Comparison of ENCODE assay signal across 9 cellular contexts in genomic region chr2:24049485-24050021, GRCh38. TPM values are rescaled to one million over a fixed set of nuclear protein-coding genes. Genes with fewer than 3 reads are reported as not detected.
A peak's percentile ranks its signal among the peaks of the same experiment; 100 is the strongest.
DNase-seq lines count a peak whose midpoint lies in the region; ATAC-seq and TF ChIP-seq lines count a peak whose summit lies in the region.
"Had no signal": no experiment of that assay in that cellular context is flagged by ENCODE, and none has a peak within 500 bp of the region (broad histone marks: within the 10 kb centered on the region; RNA-seq: fewer than 3 reads in every experiment).

Gene FKBP1B (plus strand): TSS chr2:24049741. CDS start chr2:24049850, 109 bp downstream.

- peak; percentile 14 to 46 (median 39) for ATAC-seq in natural killer cell

- DNase-seq in NCI-H2029 (lab: John Stamatoyannopoulos, UW) (peak; percentile 4), NCI-H2029 treated with DMSO at 0.1 percent for 48 hours (lab: John Stamatoyannopoulos, UW) (no peak), NCI-H510A treated with DMSO at 0.1 percent for 48 hours (lab: John Stamatoyannopoulos, UW) (peak; percentile 90), fibroblast of gingiva (ENCODE audit: low read depth) (peak; percentile 21), natural killer cell (peak; percentile 54), suprapubic skin (ENCODE audit: low spot score in 2 of 2) (peak in 1 of 2 donors; percentile 75), medulla oblongata (ENCODE audit: extremely low spot score) (no peak)
- peak; percentile 58 for DNase-seq in activated T-cell treated with anti-CD3 and anti-CD28 coated beads, Interleukin-2, amount 50 U/mL, for 1 hour

- intact Hi-C loops in natural killer cell (cut with micrococcal nuclease): no loop called here

- no peak for TF ChIP-seq POLR2A in suprapubic skin (IDR thresholded peaks at IDR 0.05)

- no peak for TF ChIP-seq EP300 in suprapubic skin (IDR thresholded peaks at IDR 0.05)

- no peaks in the 10 kb centered on the region for H3K9me3 ChIP-seq in suprapubic skin

- H3K27me3 Mint-ChIP-seq in natural killer cell (ENCODE audit: low read depth in 2 of 2): no peaks in the 10 kb centered on the region

- peaks cover 33% of the 10 kb centered on the region for H3K4me1 ChIP-seq in suprapubic skin

- TF ChIP-seq CTCF in natural killer cell (IDR thresholded peaks at IDR 0.05) (no peak), suprapubic skin (IDR thresholded peaks at IDR 0.05) (no peak)

- no peak within 1 kb of the TSS for H3K27ac Mint-ChIP-seq in natural killer cell

- H3K4me3 ChIP-seq in suprapubic skin: peak within 1 kb of the TSS; percentile 69

- H3K9me3 Mint-ChIP-seq in natural killer cell: no peaks in the 10 kb centered on the region
- H3K9me3 Mint-ChIP-seq: nephron had no signal

- no peak within 1 kb of the TSS for H3K4me3 Mint-ChIP-seq in natural killer cell

- no peak within 1 kb of the TSS for H3K27ac ChIP-seq in suprapubic skin

- no peaks in the 10 kb centered on the region for H3K36me3 ChIP-seq in suprapubic skin

- peaks cover 24 to 28% of the 10 kb centered on the region in 2 donors for H3K4me1 Mint-ChIP-seq in natural killer cell

- H3K27me3 ChIP-seq in suprapubic skin: no peaks in the 10 kb centered on the region

- under 1% methylated on average over 38 of the region's 52 CpGs for WGBS in suprapubic skin

- no peaks in the 10 kb centered on the region for H3K36me3 Mint-ChIP-seq in natural killer cell

RNA-seq across cellular contexts. Expression of gene FKBP1B, which starts in this region (rescaled TPM):
- total RNA-seq in natural killer cell: 1 to 10 TPM; 1.5 to 3.4 (median 3.3) TPM
- total RNA-seq in suprapubic skin: 1 to 10 TPM; 4.3 to 8.0 (median 6.6) TPM

Comparison
In these comparisons a context has a peak if more than half of its experiments do, and no peak if none do; other contexts are left out.
1. DNase-seq: peak in NCI-H2029 (single experiment), NCI-H510A treated with DMSO at 0.1 percent for 48 hours (single experiment), activated T-cell treated with anti-CD3 and anti-CD28 coated beads, Interleukin-2, amount 50 U/mL, for 1 hour (single experiment), fibroblast of gingiva (single experiment) and natural killer cell (single experiment); none in NCI-H2029 treated with DMSO at 0.1 percent for 48 hours (single experiment) and medulla oblongata (single experiment).